ENCODE assay signal across 14 cellular contexts in the genomic region with DNA sequence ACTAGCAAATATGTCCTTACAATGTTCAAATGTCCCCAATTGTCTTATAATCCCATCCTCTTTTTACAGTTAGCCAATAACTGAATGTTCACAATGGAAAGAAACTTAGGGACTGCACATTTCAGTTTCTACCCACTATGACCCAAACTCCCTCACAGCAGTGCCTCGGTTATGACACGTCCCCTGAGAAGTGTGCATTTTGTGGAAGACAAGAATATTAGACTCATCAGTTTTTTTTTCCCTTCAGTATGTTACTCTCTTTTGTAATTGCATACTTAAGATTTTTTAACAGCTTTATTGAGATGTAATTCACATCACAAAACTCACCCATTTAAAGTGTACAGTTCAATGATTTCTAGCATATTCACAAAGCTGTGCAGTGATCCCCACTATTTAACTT.
DNase-seq lines count a peak whose midpoint lies in the region; TF ChIP-seq lines count a peak whose summit lies in the region.
"Had no signal": no experiment of that assay in that cellular context is flagged by ENCODE, and none has a peak within 500 bp of the region (broad histone marks: within the 10 kb centered on the region; RNA-seq: fewer than 3 reads in every experiment).

No MANE protein-coding gene starts in this region.

- no peaks in the 10 kb centered on the region for H4K20me1 ChIP-seq in fibroblast of lung (ENCODE audit: control insufficient read depth, extremely low read depth, insufficient read depth, low read length)

- no peak for TF ChIP-seq CTCF in HEK293 (tag by site-specific recombination; IDR thresholded peaks at IDR 0.05)
- TF ChIP-seq CTCF in fibroblast of lung (conservative IDR thresholded peaks at IDR 0.05 in 1 of 2, IDR thresholded peaks at IDR 0.05 in 1 of 2; ENCODE audit: low read depth in 1 of 2, low read length in 2 of 2): no peak

- no peak overlapping the region for H3K27ac ChIP-seq in HEK293 (ENCODE audit: extremely low read depth, low read depth, low read length)
- no peak overlapping the region for H3K27ac ChIP-seq in fibroblast of lung (ENCODE audit: insufficient read depth, low read length)
- H3K27ac ChIP-seq in caudate nucleus (ENCODE audit: low read depth, low read length): no peak overlapping the region
- H3K27ac ChIP-seq: neutrophil had no signal

- H3K4me1 ChIP-seq in HEK293 (ENCODE audit: control insufficient read depth, insufficient read depth, low read length) (peaks cover 18% of the 10 kb centered on the region), adipocyte (ENCODE audit: control insufficient read depth, insufficient read depth, low read length) (peaks cover 66% of the 10 kb centered on the region), fibroblast of lung (ENCODE audit: control insufficient read depth, extremely low read depth, insufficient read depth, low read length) (peaks cover 15% of the 10 kb centered on the region), skeletal muscle satellite cell (ENCODE audit: control insufficient read depth, insufficient read depth, low read length) (peaks cover 60% of the 10 kb centered on the region)
- H3K4me1 ChIP-seq: BE2C had no signal

- H3K4me3 ChIP-seq in HEK293 (ENCODE audit: low read depth, low read length) (no peak overlapping the region), adipocyte (ENCODE audit: low read length) (peak overlapping the region; percentile 72), fibroblast of lung (replicated peaks in 1 of 4; ENCODE audit: control extremely low read depth in 1 of 4, insufficient read depth in 1 of 4, low read depth in 3 of 4, low read length in 4 of 4) (peak overlapping the region in 1 of 4 experiments; percentile 48), skeletal muscle satellite cell (ENCODE audit: low read length) (peak overlapping the region; percentile 63)

- no peaks in the 10 kb centered on the region for H3K9me3 ChIP-seq in HEK293 (ENCODE audit: control insufficient read depth, insufficient read depth, low read depth, low read length)
- no peaks in the 10 kb centered on the region for H3K9me3 ChIP-seq in adipocyte (ENCODE audit: control insufficient read depth, low read length)
- no peaks in the 10 kb centered on the region for H3K9me3 ChIP-seq in fibroblast of lung (ENCODE audit: control insufficient read depth, insufficient read depth, low read depth, low read length)
- H3K9me3 ChIP-seq in skeletal muscle satellite cell (replicated peaks; ENCODE audit: low read length): no peaks in the 10 kb centered on the region
- H3K9me3 ChIP-seq: BE2C, neutrophil had no signal

- POLR2A ChIA-PET in HEK293 (lab: Yijun Ruan, JAX): no interaction called here

- H3K4me2 ChIP-seq in fibroblast of lung (ENCODE audit: extremely low read depth, insufficient read depth, low read length): peak overlapping the region; percentile 53
- peak overlapping the region; percentile 86 for H3K4me2 ChIP-seq in skeletal muscle satellite cell (ENCODE audit: low read length)

- H3K9ac ChIP-seq in adipocyte (ENCODE audit: low read length) (peak overlapping the region; percentile 53), fibroblast of lung (ENCODE audit: insufficient read depth, low read length) (no peak overlapping the region), skeletal muscle satellite cell (ENCODE audit: low read depth, low read length) (peak overlapping the region; percentile 70)

- H2AFZ ChIP-seq in fibroblast of lung (ENCODE audit: low read length): no peak overlapping the region

- no peak for DNase-seq in adipocyte (ENCODE audit: low read depth)
- DNase-seq in fibroblast of lung (ENCODE audit: low read depth in 2 of 2): no peak
- DNase-seq in HK-2 (ENCODE audit: unreplicated experiment): no peak
- no peak for DNase-seq in NCI-H446 (lab: John Stamatoyannopoulos, UW)
- no peak for DNase-seq in caudate nucleus (lab: John Stamatoyannopoulos, UW)
- no peak for DNase-seq in DMS 273 treated with DMSO at 0.1 percent for 48 hours (lab: John Stamatoyannopoulos, UW)
- DNase-seq: BE2C; NCI-H1092; NCI-H748 treated with DMSO at 0.1 percent for 48 hours; stimulated activated CD4-positive, alpha-beta T cell treated with anti-CD3 and anti-CD28 coated beads, Interleukin-4, amount 100 ng/mL, for 24 hours; T-cell had no signal

- H3K36me3 ChIP-seq in HEK293 (ENCODE audit: control insufficient read depth in 2 of 2, insufficient read depth in 1 of 2, low read length in 2 of 2) (peaks cover 0 to 14% of the 10 kb centered on the region in 2 experiments; a peak in 1 of 3 replicates), adipocyte (ENCODE audit: control insufficient read depth, insufficient read depth, low read length, severe bottlenecking) (peaks cover 19% of the 10 kb centered on the region), fibroblast of lung (ENCODE audit: control insufficient read depth, insufficient read depth, low read length) (no peaks in the 10 kb centered on the region), skeletal muscle satellite cell (ENCODE audit: insufficient read depth, low read length) (peaks cover 19% of the 10 kb centered on the region)
- H3K36me3 ChIP-seq: BE2C, neutrophil had no signal

- H3K79me2 ChIP-seq in fibroblast of lung (ENCODE audit: control insufficient read depth, insufficient read depth, low read length): peaks cover 79% of the 10 kb centered on the region

- CTCF ChIA-PET in HEK293 (lab: Yijun Ruan, JAX): interaction anchor here (0.9 kb wide), 1 partner anchor 100 kb away, joined by 3 read pairs; no protein-coding TSS in a partner anchor

- no peaks in the 10 kb centered on the region for H3K27me3 ChIP-seq in adipocyte (replicated peaks; ENCODE audit: control insufficient read depth, insufficient read depth, low read length)
- H3K27me3 ChIP-seq in fibroblast of lung (ENCODE audit: control insufficient read depth, insufficient read depth, low read length): no peaks in the 10 kb centered on the region
- no peaks in the 10 kb centered on the region for H3K27me3 ChIP-seq in skeletal muscle satellite cell (ENCODE audit: control insufficient read depth, insufficient read depth, low read length)
- H3K27me3 ChIP-seq: neutrophil had no signal

TF ChIP-seq in HEK293, 187 proteins besides CTCF, POLR2A, EP300 and RAD21:
- TF ChIP-seq SETDB1 (IDR thresholded peaks at IDR 0.05; ENCODE audit: insufficient read length, low read length) (no peak), ZNF664 (tag by site-specific recombination; IDR thresholded peaks at IDR 0.05) (0 out of 2 replicates have a peak, but pooled peaks have one; percentile 16)
